ENCODE assay signal across 12 cellular contexts in genomic region chr2:79855264-79856006, GRCh38.
A peak's percentile ranks its signal among the peaks of the same experiment; 100 is the strongest.
DNase-seq lines count a peak whose midpoint lies in the region; ATAC-seq, FAIRE-seq and TF ChIP-seq lines count a peak whose summit lies in the region.
"Had no signal": no experiment of that assay in that cellular context is flagged by ENCODE, and none has a peak within 500 bp of the region (broad histone marks: within the 10 kb centered on the region; RNA-seq: fewer than 3 reads in every experiment).

No MANE protein-coding gene starts in this region.

- dilution Hi-C loops in mammary epithelial cell (cut with HindIII; ENCODE audit: low sequenced_read_pairs), result no loop called here

- H3K9ac ChIP-seq in mammary epithelial cell (ENCODE audit: insufficient read depth, low read length), result no peak overlapping the region

- no peaks in the 10 kb centered on the region for H3K79me2 ChIP-seq in mammary epithelial cell (ENCODE audit: insufficient read depth, low read length)

- intact Hi-C loops in mammary epithelial cell (cut with micrococcal nuclease) (no loop called here), heart left ventricle (cut with DNase I) (no loop called here)

- H3K27me3 ChIP-seq in mammary epithelial cell (ENCODE audit: insufficient read depth, low read length) (no peaks in the 10 kb centered on the region), RWPE2 (ENCODE audit: insufficient read depth, poor library complexity, severe bottlenecking) (peaks cover 3% of the 10 kb centered on the region), heart left ventricle (peaks cover 0 to 5% (median 0%) of the 10 kb centered on the region in 9 donors)
- H3K27me3 ChIP-seq: thyroid gland had no signal

- no peaks in the 10 kb centered on the region for H4K20me1 ChIP-seq in mammary epithelial cell (ENCODE audit: insufficient read depth, low read length)

- peak; percentile 74 for FAIRE-seq in urothelium cell line (lab: Jason Lieb, UNC)
- FAIRE-seq: frontal cortex had no signal

- H3K27ac ChIP-seq in mammary epithelial cell (ENCODE audit: insufficient read depth, low read depth, low read length) (no peak overlapping the region), RWPE2 (ENCODE audit: poor library complexity, severe bottlenecking) (no peak overlapping the region), heart left ventricle (no peak overlapping the region)
- H3K27ac ChIP-seq: thyroid gland had no signal

- ATAC-seq in RWPE2 (ENCODE audit: low read depth) (peak; percentile 57; the same call in 1 of the 3 replicates), heart left ventricle (no peak), GM21825 (IDR thresholded peaks at IDR 0.05; ENCODE audit: unreplicated experiment) (no peak)
- ATAC-seq: Right ventricle myocardium inferior had no signal

- H3K4me3 ChIP-seq in mammary epithelial cell (replicated peaks in 1 of 3; ENCODE audit: insufficient read depth in 1 of 3, low read depth in 2 of 3, low read length in 3 of 3) (no peak overlapping the region), RWPE2 (ENCODE audit: severe bottlenecking) (no peak overlapping the region), heart left ventricle (no peak overlapping the region)
- H3K4me3 ChIP-seq: thyroid gland had no signal

- BruUV-seq in mammary epithelial cell (replicated peaks; lab: Mats Ljungman, UMichigan), result no TSS peak

- CTCF ChIA-PET in mammary epithelial cell (lab: Charles Lee; ENCODE audit: low non-redundant PET), result no interaction called here

- H3K9me3 ChIP-seq in mammary epithelial cell (replicated peaks; ENCODE audit: insufficient read depth, low read length) (peaks cover 8% of the 10 kb centered on the region), RWPE2 (ENCODE audit: severe bottlenecking) (no peaks in the 10 kb centered on the region), heart left ventricle (no peaks in the 10 kb centered on the region)
- H3K9me3 ChIP-seq: thyroid gland had no signal

- 25% methylated on average over 8 of the region's 10 CpGs for WGBS in mammary epithelial cell (ENCODE audit: low coverage, missing lambda C conversion rate)
- 50 to 58% (median 52%) methylated on average over 10 of the region's 10 CpGs for WGBS in heart left ventricle, 4 donors

- no peaks in the 10 kb centered on the region for H3K4me1 ChIP-seq in mammary epithelial cell (ENCODE audit: insufficient read depth, low read length)
- no peaks in the 10 kb centered on the region for H3K4me1 ChIP-seq in RWPE2 (ENCODE audit: insufficient read depth, poor library complexity, severe bottlenecking)
- no peaks in the 10 kb centered on the region for H3K4me1 ChIP-seq in heart left ventricle
- H3K4me1 ChIP-seq: thyroid gland had no signal

- DNase-seq in T47D (ENCODE audit: low read depth in 1 of 2, low spot score in 1 of 2) (peak; percentile 16 to 43), mammary epithelial cell (no peak), RWPE2 (ENCODE audit: low spot score) (no peak), iPS-NIHi11 (ENCODE audit: low spot score) (peak; percentile 63), urothelium cell line (ENCODE audit: low spot score) (peak; percentile 38), heart left ventricle (no peak), GF-D8 (lab: John Stamatoyannopoulos, UW) (no peak)
- DNase-seq: activated naive CD4-positive, alpha-beta T cell; thyroid gland had no signal

- H3K36me3 ChIP-seq in mammary epithelial cell (ENCODE audit: insufficient read depth, low read length) (no peaks in the 10 kb centered on the region), RWPE2 (ENCODE audit: low read depth) (no peaks in the 10 kb centered on the region), heart left ventricle (no peaks in the 10 kb centered on the region)
- H3K36me3 ChIP-seq: thyroid gland had no signal

- no peak overlapping the region for H2AFZ ChIP-seq in mammary epithelial cell (ENCODE audit: low read depth, low read length)

- no peak for TF ChIP-seq POLR2A in heart left ventricle (IDR thresholded peaks at IDR 0.05)

- in situ Hi-C loops in T47D (cut with HindIII; ENCODE audit: low pct_unique_long_range_greater_than_20kb, low sequenced_read_pairs), result no loop called here
- in situ Hi-C loops in mammary epithelial cell (cut with MboI; ENCODE audit: low sequenced_read_pairs in 2 of 2), result no loop called here

- TF ChIP-seq CTCF in mammary epithelial cell (conservative IDR thresholded peaks at IDR 0.05 in 1 of 2, IDR thresholded peaks at IDR 0.05 in 1 of 2; ENCODE audit: extremely low read depth in 1 of 2, insufficient read depth in 1 of 2, low read depth in 1 of 2, low read length in 2 of 2) (no peak), RWPE2 (IDR thresholded peaks at IDR 0.05; ENCODE audit: poor library complexity, severe bottlenecking) (peak; percentile 16), heart left ventricle (IDR thresholded peaks at IDR 0.05) (no peak)

- H3K4me2 ChIP-seq in mammary epithelial cell (ENCODE audit: insufficient read depth, low read depth, low read length), result no peak overlapping the region

Comparison
In these comparisons a context has a peak if more than half of its experiments do, and no peak if none do; other contexts are left out.
1. DNase-seq: peak in T47D (2 of 2), iPS-NIHi11 (single experiment) and urothelium cell line (single experiment); none in mammary epithelial cell (single experiment), RWPE2 (single experiment), heart left ventricle (0 of 5) and GF-D8 (single experiment).